Comparison of ENCODE assay signal across 18 cellular contexts in genomic region chr1:160956966-160957365, GRCh38. TPM values are rescaled to one million over a fixed set of nuclear protein-coding genes. Genes with fewer than 3 reads are reported as not detected.
DNase-seq lines count a peak whose midpoint lies in the region.
"Had no signal": no experiment of that assay in that cellular context is flagged by ENCODE, and none has a peak within 500 bp of the region (broad histone marks: within the 10 kb centered on the region; RNA-seq: fewer than 3 reads in every experiment).

No MANE protein-coding gene starts in this region.

- no peak overlapping the region for H2BK12ac ChIP-seq in neuronal stem cell (ENCODE audit: low read length)

- H2BK5ac ChIP-seq in mesendoderm (ENCODE audit: low read length) (no peak overlapping the region), neuronal stem cell (ENCODE audit: low read length) (no peak overlapping the region)

- no peak overlapping the region for H3K56ac ChIP-seq in mesendoderm (ENCODE audit: low read length)

- H3K36me3 ChIP-seq in mesendoderm (ENCODE audit: control insufficient read depth, insufficient read depth, low read length) (no peaks in the 10 kb centered on the region), neuronal stem cell (replicated peaks in 1 of 2; ENCODE audit: control insufficient read depth in 2 of 2, insufficient read depth in 2 of 2, low read length in 2 of 2) (no peaks in the 10 kb centered on the region)
- H3K36me3 ChIP-seq: BLaER1 had no signal

- H3K27ac Mint-ChIP-seq in activated naive CD8-positive, alpha-beta T cell treated with anti-CD3 and anti-CD28 coated beads for 36 hours: no peak overlapping the region
- H3K27ac Mint-ChIP-seq: HFFc6 had no signal

- H4K91ac ChIP-seq in neuronal stem cell (ENCODE audit: low read depth, low read length, poor library complexity): no peak overlapping the region

- H3K4ac ChIP-seq in mesendoderm (ENCODE audit: low read depth, low read length) (no peak overlapping the region), neuronal stem cell (ENCODE audit: low read length) (no peak overlapping the region)

- H3K18ac ChIP-seq in mesendoderm (ENCODE audit: low read length) (no peak overlapping the region), neuronal stem cell (ENCODE audit: low read length) (peak overlapping the region; percentile 84)

- H3K9me3 Mint-ChIP-seq in activated naive CD8-positive, alpha-beta T cell treated with anti-CD3 and anti-CD28 coated beads for 36 hours: no peaks in the 10 kb centered on the region
- H3K9me3 Mint-ChIP-seq: CD8-positive, alpha-beta memory T cell; HFFc6 had no signal

- H3K4me3 Mint-ChIP-seq in activated naive CD8-positive, alpha-beta T cell treated with anti-CD3 and anti-CD28 coated beads for 36 hours: no peak overlapping the region
- H3K4me3 Mint-ChIP-seq: CD8-positive, alpha-beta memory T cell; HFFc6 had no signal

- H4K8ac ChIP-seq in mesendoderm (ENCODE audit: low read depth, low read length): no peak overlapping the region
- no peak overlapping the region for H4K8ac ChIP-seq in neuronal stem cell (ENCODE audit: low read depth, low read length)

- peaks cover 4% of the 10 kb centered on the region for H3K4me1 Mint-ChIP-seq in activated naive CD8-positive, alpha-beta T cell treated with anti-CD3 and anti-CD28 coated beads for 36 hours

- H3K14ac ChIP-seq in neuronal stem cell (ENCODE audit: low read length): no peak overlapping the region

- H3K23ac ChIP-seq in mesendoderm (ENCODE audit: low read length) (no peak overlapping the region), neuronal stem cell (ENCODE audit: low read depth, low read length, poor library complexity) (peak overlapping the region; percentile 18)

- H2BK15ac ChIP-seq in mesendoderm (replicated peaks; ENCODE audit: low read depth) (no peak overlapping the region), neuronal stem cell (ENCODE audit: low read length) (no peak overlapping the region)

- H3K4me1 ChIP-seq in mesendoderm (ENCODE audit: control insufficient read depth, low read depth, low read length): no peaks in the 10 kb centered on the region
- peaks cover 0 to 3% of the 10 kb centered on the region in 2 donors for H3K4me1 ChIP-seq in neuronal stem cell (ENCODE audit: control insufficient read depth in 2 of 2, insufficient read depth in 1 of 2, low read depth in 1 of 2, low read length in 2 of 2)

- no CpG with 5 or more reads among the region's 4 CpGs for WGBS in mesendoderm (ENCODE audit: extremely low coverage, insufficient coverage, low lambda C conversion rate)
- WGBS in neuronal stem cell (ENCODE audit: extremely low coverage in 2 of 2, insufficient read length in 2 of 2, insufficient replicate concordance in 1 of 2), 2 donors: no CpG with 5 or more reads among the region's 4 CpGs

- H3K9me3 ChIP-seq in neuronal stem cell (replicated peaks in 1 of 2; ENCODE audit: control insufficient read depth in 2 of 2, insufficient read depth in 1 of 2, low read depth in 1 of 2, low read length in 2 of 2): no peaks in the 10 kb centered on the region
- H3K9me3 ChIP-seq: BLaER1, Caco-2 had no signal

- H3K4me3 ChIP-seq in mesendoderm (ENCODE audit: low read length): no peak overlapping the region
- no peak overlapping the region for H3K4me3 ChIP-seq in neuronal stem cell (ENCODE audit: low read length in 2 of 2)
- H3K4me3 ChIP-seq: BLaER1, GM12878 had no signal

- no peak overlapping the region for H3K27ac ChIP-seq in mesendoderm (ENCODE audit: low read depth, low read length)
- no peak overlapping the region for H3K27ac ChIP-seq in neuronal stem cell (replicated peaks; ENCODE audit: low read length)
- H3K27ac ChIP-seq: BLaER1, HL-60 had no signal

- peak; percentile 28 for DNase-seq in NCI-H2171 treated with DMSO at 0.1 percent for 48 hours (lab: John Stamatoyannopoulos, UW)
- DNase-seq in NCI-H2171 (lab: John Stamatoyannopoulos, UW): no peak
- no peak for DNase-seq in mesendoderm
- DNase-seq in neuronal stem cell (ENCODE audit: low spot score): no peak
- no peak for DNase-seq in GF-D8 (lab: John Stamatoyannopoulos, UW)
- no peak for DNase-seq in anterior cingulate cortex (lab: John Stamatoyannopoulos, UW)
- no peak for DNase-seq in activated naive CD8-positive, alpha-beta T cell treated with anti-CD3 and anti-CD28 coated beads for 36 hours
- DNase-seq: 8988T; AML-193; Caco-2; CD8-positive, alpha-beta memory T cell; HCEC 1CT; HFFc6 had no signal

- H2AK5ac ChIP-seq in mesendoderm (ENCODE audit: low read length): peak overlapping the region; percentile 19
- H2AK5ac ChIP-seq in neuronal stem cell (ENCODE audit: low read depth, low read length): no peak overlapping the region

- H3K36me3 Mint-ChIP-seq in activated naive CD8-positive, alpha-beta T cell treated with anti-CD3 and anti-CD28 coated beads for 36 hours: no peaks in the 10 kb centered on the region
- H3K36me3 Mint-ChIP-seq: CD8-positive, alpha-beta memory T cell had no signal

- H2BK120ac ChIP-seq in mesendoderm (ENCODE audit: low read depth, low read length) (no peak overlapping the region), neuronal stem cell (ENCODE audit: low read depth, low read length) (no peak overlapping the region)

- H2AFZ ChIP-seq in neuronal stem cell (ENCODE audit: low read length): no peak overlapping the region

- no peaks in the 10 kb centered on the region for H3K79me2 ChIP-seq in mesendoderm (ENCODE audit: control insufficient read depth, insufficient read depth, low read length)

- H3K4me2 ChIP-seq in mesendoderm (ENCODE audit: low read length) (no peak overlapping the region), neuronal stem cell (ENCODE audit: insufficient read depth, low read length, poor library complexity, severe bottlenecking) (no peak overlapping the region)
- H3K4me2 ChIP-seq: BLaER1 had no signal

- H4K5ac ChIP-seq in mesendoderm (ENCODE audit: low read length): no peak overlapping the region

- H3K27me3 ChIP-seq in mesendoderm (ENCODE audit: insufficient read depth, low read length, poor library complexity) (no peaks in the 10 kb centered on the region), neuronal stem cell (ENCODE audit: control insufficient read depth in 3 of 3, insufficient read depth in 3 of 3, low read depth in 1 of 3, low read length in 3 of 3) (no peaks in the 10 kb centered on the region)
- H3K27me3 ChIP-seq: BLaER1 had no signal

- no peak overlapping the region for H3K9ac ChIP-seq in mesendoderm (ENCODE audit: low read length)
- no peak overlapping the region for H3K9ac ChIP-seq in neuronal stem cell (ENCODE audit: low read depth, low read length, poor library complexity)
- H3K9ac ChIP-seq: BLaER1 had no signal

- H3K79me1 ChIP-seq in mesendoderm (ENCODE audit: low read length) (no peaks in the 10 kb centered on the region), neuronal stem cell (ENCODE audit: low read depth, low read length) (no peaks in the 10 kb centered on the region)

- no peaks in the 10 kb centered on the region for H3K27me3 Mint-ChIP-seq in activated naive CD8-positive, alpha-beta T cell treated with anti-CD3 and anti-CD28 coated beads for 36 hours
- H3K27me3 Mint-ChIP-seq: CD8-positive, alpha-beta memory T cell had no signal

RNA-seq across cellular contexts. Expression of gene ITLN2, which starts 2.4 kb away (rescaled TPM):
- polyA plus RNA-seq in mesendoderm (2013, experiment 1 of 2): 2.1 TPM
- polyA plus RNA-seq in mesendoderm (2013, experiment 2 of 2): 2.5 TPM
- polyA plus RNA-seq in neuronal stem cell (2013, experiment 1 of 2): not detected
- not detected for polyA plus RNA-seq in neuronal stem cell (2013, experiment 2 of 2)
- not detected for total RNA-seq in activated naive CD8-positive, alpha-beta T cell treated with anti-CD3 and anti-CD28 coated beads for 36 hours
- total RNA-seq: CD8-positive, alpha-beta memory T cell; Daoy; GM12878; H4; HFFc6 had no signal
- polyA plus RNA-seq: CD8-positive, alpha-beta memory T cell; GM12878 had no signal
